14 cellular contexts compared by ENCODE assay signal in genomic region chr15:72491768-72492167, GRCh38. TPM values are rescaled to one million over a fixed set of nuclear protein-coding genes. Genes with fewer than 3 reads are reported as not detected.
DNase-seq lines count a peak whose midpoint lies in the region; ATAC-seq, FAIRE-seq and TF ChIP-seq lines count a peak whose summit lies in the region.
"Had no signal": no experiment of that assay in that cellular context is flagged by ENCODE, and none has a peak within 500 bp of the region (broad histone marks: within the 10 kb centered on the region; RNA-seq: fewer than 3 reads in every experiment).

No MANE protein-coding gene starts in this region.

- H3K9me1 ChIP-seq in K562 (ENCODE audit: control insufficient read depth, insufficient read depth, low read length): no peaks in the 10 kb centered on the region

- no peaks in the 10 kb centered on the region for H3K9me3 Mint-ChIP-seq in GM23338
- no peaks in the 10 kb centered on the region for H3K9me3 Mint-ChIP-seq in natural killer cell
- H3K9me3 Mint-ChIP-seq: activated CD4-positive, alpha-beta T cell treated with anti-CD3 and anti-CD28 coated beads, Interleukin-2, amount 10 ng/mL, durations not matched to agents 24 days and 14 days; naive B cell had no signal

- peaks cover 29% of the 10 kb centered on the region for H3K36me3 ChIP-seq in K562 (ENCODE audit: control insufficient read depth, insufficient read depth, low read length)
- no peaks in the 10 kb centered on the region for H3K36me3 ChIP-seq in left lung
- H3K36me3 ChIP-seq in GM23338 (ENCODE audit: insufficient read depth): no peaks in the 10 kb centered on the region
- no peaks in the 10 kb centered on the region for H3K36me3 ChIP-seq in hepatocyte (replicated peaks; ENCODE audit: insufficient read depth, low read depth)

- peak; percentile 26; the same call in 1 of the 3 replicates for ATAC-seq in K562
- peak; percentile 57 for ATAC-seq in left lung
- ATAC-seq in GM23338: no peak
- ATAC-seq in GM18519 (IDR thresholded peaks at IDR 0.05; ENCODE audit: low FRiP score, unreplicated experiment): no peak
- no peak for ATAC-seq in natural killer cell

- CTCF ChIA-PET in K562 (lab: Yijun Ruan, JAX; ENCODE audit: low intra/inter-chr PET ratio): no interaction called here

- no peaks in the 10 kb centered on the region for H3K27me3 ChIP-seq in K562 (ENCODE audit: control insufficient read depth in 2 of 2, insufficient read depth in 2 of 2, low read length in 2 of 2)
- no peaks in the 10 kb centered on the region for H3K27me3 ChIP-seq in left lung
- H3K27me3 ChIP-seq in GM23338 (ENCODE audit: insufficient read depth): no peaks in the 10 kb centered on the region
- no peaks in the 10 kb centered on the region for H3K27me3 ChIP-seq in hepatocyte

- TF ChIP-seq CTCF in AG10803 (conservative IDR thresholded peaks at IDR 0.05; ENCODE audit: low read length) (no peak), K562 (IDR thresholded peaks at IDR 0.05 in 2 of 3, conservative IDR thresholded peaks at IDR 0.05 in 1 of 3; ENCODE audit: insufficient read depth in 2 of 3, low read depth in 1 of 3, low read length in 3 of 3) (no peak), left lung (IDR thresholded peaks at IDR 0.05) (no peak), GM23338 (conservative IDR thresholded peaks at IDR 0.05; ENCODE audit: low read depth in 2 of 2) (no peak), hepatocyte (IDR thresholded peaks at IDR 0.05; ENCODE audit: poor library complexity) (no peak), natural killer cell (IDR thresholded peaks at IDR 0.05) (no peak)

- H3K4me3 Mint-ChIP-seq in GM23338 (no peak overlapping the region), natural killer cell (no peak overlapping the region)
- H3K4me3 Mint-ChIP-seq: activated CD4-positive, alpha-beta T cell treated with anti-CD3 and anti-CD28 coated beads, Interleukin-2, amount 10 ng/mL, durations not matched to agents 24 days and 14 days; naive B cell had no signal

- intact Hi-C loops in K562 (cut with micrococcal nuclease): no loop called here
- intact Hi-C loops in left lung (cut with DNase I): no loop called here
- intact Hi-C loops in natural killer cell (cut with micrococcal nuclease): no loop called here

- no peak for TF ChIP-seq EP300 in K562 (IDR thresholded peaks at IDR 0.05; ENCODE audit: low read length)

- H3K36me3 Mint-ChIP-seq in GM23338 (ENCODE audit: low read depth) (peaks cover 6% of the 10 kb centered on the region; the same call in 2 of the 3 replicates), natural killer cell (no peaks in the 10 kb centered on the region)

- TF ChIP-seq RAD21 in K562 (CRISPR knock-in tag; conservative IDR thresholded peaks at IDR 0.05 in 1 of 2, IDR thresholded peaks at IDR 0.05 in 1 of 2): no peak

- H3K9me3 ChIP-seq in K562 (replicated peaks; ENCODE audit: control insufficient read depth, insufficient read depth, low read depth, low read length): no peaks in the 10 kb centered on the region
- no peaks in the 10 kb centered on the region for H3K9me3 ChIP-seq in left lung
- H3K9me3 ChIP-seq in hepatocyte (ENCODE audit: low read depth): no peaks in the 10 kb centered on the region
- H3K9me3 ChIP-seq: Caco-2 had no signal

- H3K9me2 ChIP-seq in GM23338 (ENCODE audit: insufficient read depth): no peaks in the 10 kb centered on the region
- H3K9me2 ChIP-seq in hepatocyte (replicated peaks; ENCODE audit: insufficient read depth): no peaks in the 10 kb centered on the region

- BruUV-seq in K562 (replicated peaks; lab: Mats Ljungman, UMichigan): no TSS peak

- WGBS in K562 (ENCODE audit: insufficient coverage, low coverage, missing lambda C conversion rate): 32% methylated on average over 2 of the region's 2 CpGs
- 30% methylated on average over 2 of the region's 2 CpGs for WGBS in hepatocyte (ENCODE audit: low lambda C conversion rate, missing lambda C conversion rate)

- DNase-seq in AG10803 (ENCODE audit: low read depth): peak; percentile 56
- DNase-seq in HT1080 (ENCODE audit: low read depth): peak; percentile 79
- DNase-seq in K562 (ENCODE audit: extremely low read depth in 1 of 4, low spot score in 3 of 4): no peak
- no peak for DNase-seq in left lung
- DNase-seq in GM23338 (ENCODE audit: low spot score): no peak
- DNase-seq in hepatocyte (ENCODE audit: low spot score): no peak
- no peak for DNase-seq in natural killer cell
- DNase-seq: activated CD4-positive, alpha-beta T cell treated with anti-CD3 and anti-CD28 coated beads, Interleukin-2, amount 10 ng/mL, durations not matched to agents 24 days and 14 days; Caco-2; naive B cell; NCI-H446 treated with DMSO at 0.1 percent for 48 hours; SIG-M5 had no signal

- FAIRE-seq in K562 (lab: Jason Lieb, UNC): no peak
- FAIRE-seq: endometrium had no signal

- TF ChIP-seq POLR2A in K562 (conservative IDR thresholded peaks at IDR 0.05): no peak

- no peak overlapping the region for H3K9ac ChIP-seq in K562 (ENCODE audit: insufficient read depth in 1 of 2, low read depth in 2 of 2, low read length in 2 of 2)

- H3K27ac ChIP-seq in K562 (ENCODE audit: extremely low read depth, low read depth, low read length): no peak overlapping the region
- H3K27ac ChIP-seq in left lung: no peak overlapping the region
- no peak overlapping the region for H3K27ac ChIP-seq in GM23338 (ENCODE audit: low read depth)
- H3K27ac ChIP-seq in hepatocyte: no peak overlapping the region

- H3K27me3 Mint-ChIP-seq in GM23338 (ENCODE audit: insufficient read depth, low read depth, poor library complexity): no peaks in the 10 kb centered on the region
- no peaks in the 10 kb centered on the region for H3K27me3 Mint-ChIP-seq in natural killer cell (ENCODE audit: low read depth in 2 of 2)
- H3K27me3 Mint-ChIP-seq: activated CD4-positive, alpha-beta T cell treated with anti-CD3 and anti-CD28 coated beads, Interleukin-2, amount 10 ng/mL, durations not matched to agents 24 days and 14 days; naive B cell had no signal

- H3K79me2 ChIP-seq in K562 (ENCODE audit: control insufficient read depth, insufficient read depth, low read length) (peaks cover 97% of the 10 kb centered on the region), GM23338 (replicated peaks; ENCODE audit: insufficient read depth) (peaks cover 100% of the 10 kb centered on the region), hepatocyte (peaks cover 100% of the 10 kb centered on the region)

- in situ Hi-C loops in K562 (cut with MboI): no loop called here

- no peaks in the 10 kb centered on the region for H3F3A ChIP-seq in GM23338 (replicated peaks; ENCODE audit: low read depth)

- H2AFZ ChIP-seq in K562 (ENCODE audit: low read depth, low read length) (no peak overlapping the region), GM23338 (no peak overlapping the region), hepatocyte (no peak overlapping the region)

- no peak overlapping the region for H3K4me2 ChIP-seq in K562 (ENCODE audit: insufficient read depth, low read length)
- H3K4me2 ChIP-seq in GM23338: no peak overlapping the region
- H3K4me2 ChIP-seq in hepatocyte: no peak overlapping the region

- H4K20me1 ChIP-seq in K562 (replicated peaks; ENCODE audit: control insufficient read depth, insufficient read depth, low read length) (no peaks in the 10 kb centered on the region; the same call in 1 of the 2 replicates), GM23338 (replicated peaks; ENCODE audit: insufficient read depth) (peaks cover 78% of the 10 kb centered on the region), hepatocyte (ENCODE audit: insufficient read depth, poor library complexity, severe bottlenecking) (peaks cover 100% of the 10 kb centered on the region)

- H3K4me1 Mint-ChIP-seq in GM23338 (peaks cover 17% of the 10 kb centered on the region), natural killer cell (peaks cover 74 to 76% of the 10 kb centered on the region in 2 donors)

- H3K4me3 ChIP-seq in AG10803 (ENCODE audit: low read length) (no peak overlapping the region), K562 (no peak overlapping the region), left lung (no peak overlapping the region), GM23338 (no peak overlapping the region), hepatocyte (no peak overlapping the region)

- H3K4me1 ChIP-seq in K562 (replicated peaks in 1 of 2; ENCODE audit: control insufficient read depth in 2 of 2, insufficient read depth in 2 of 2, low read length in 2 of 2): no peaks in the 10 kb centered on the region; a peak in 1 of 5 replicates
- peaks cover 3 to 74% of the 10 kb centered on the region in 2 donors for H3K4me1 ChIP-seq in left lung
- H3K4me1 ChIP-seq in GM23338 (ENCODE audit: insufficient read depth): peaks cover 32% of the 10 kb centered on the region
- H3K4me1 ChIP-seq in hepatocyte (ENCODE audit: insufficient read depth): peaks cover 5% of the 10 kb centered on the region

- POLR2A ChIA-PET in K562 (lab: Yijun Ruan, JAX): interaction anchor here (1.0 to 7.3 kb wide), 3 partner anchors 11 to 17 kb away, joined by 3 to 50 read pairs (median 3); no protein-coding TSS in a partner anchor

- H3K27ac Mint-ChIP-seq in GM23338: no peak overlapping the region
- peak overlapping the region in 1 of 2 donors; percentile 57 for H3K27ac Mint-ChIP-seq in natural killer cell
- H3K27ac Mint-ChIP-seq: activated CD4-positive, alpha-beta T cell treated with anti-CD3 and anti-CD28 coated beads, Interleukin-2, amount 10 ng/mL, durations not matched to agents 24 days and 14 days had no signal

RNA-seq across cellular contexts. Expression of gene ARIH1, which starts 17.6 kb away (rescaled TPM):
- 39.8 and 50.5 TPM in 2 replicates for total RNA-seq in HT1080 (2014; rRNA removed; shearing (Covaris generic))
- 29.1 and 37.8 TPM in 2 replicates for polyA plus RNA-seq in HT1080 (2015; cell fraction: cytosol; rRNA removed)
- 57.7 and 59.5 TPM in 2 replicates for polyA plus RNA-seq in HT1080 (2015; cell fraction: nucleus; rRNA removed)
- 51.5 and 91.3 TPM in 2 replicates for total RNA-seq in K562 (2011; cell fraction: chromatin; rRNA removed; ENCODE audit: low replicate concordance)
- 18.7 and 28.0 TPM in 2 replicates for total RNA-seq in K562 (2011; cell fraction: nucleolus; rRNA removed)
- 45.0 and 57.7 TPM in 2 replicates for total RNA-seq in K562 (2011; cell fraction: nucleoplasm; rRNA removed)
- total RNA-seq in K562 (2014; rRNA removed) (38.4 and 42.3 TPM in 2 replicates), K562 (2014; rRNA removed; fragmentation: Illumina TruSeq; extraction: Trizol) (31.4 and 43.9 TPM in 2 replicates), K562 (2015; rRNA removed; fragmentation: Illumina TruSeq; extraction: Trizol) (24.0 and 28.3 TPM in 2 replicates), K562 (2021) (122 and 125 TPM in 2 replicates), left lung (100 to 1,000 TPM; 136 to 163 TPM), hepatocyte (61.6 and 62.1 TPM in 2 replicates), natural killer cell (100 to 1,000 TPM; 193 to 212 (median 212) TPM)
- polyA plus RNA-seq in K562 (2011; rRNA removed) (64.8 and 82.6 TPM in 2 replicates), K562 (2014; fragmentation: Illumina TruSeq; extraction: Trizol) (37.6 and 39.5 TPM in 2 replicates), K562 (2014; fragmentation: Nextera tagmentation; extraction: Ambion mirVana) (10 to 100 TPM; 17.7 to 18.0 TPM), K562 (2014; rRNA removed) (28.9 and 29.9 TPM in 2 replicates), GM23338 (2016; fragmentation: Nextera tagmentation; extraction: Ambion mirVana) (19.0 and 30.5 TPM in 2 replicates), hepatocyte (62.9 and 76.3 TPM in 2 replicates)
- polyA plus RNA-seq in K562 (2011; cell fraction: cytosol; rRNA removed): 12.2 and 27.9 TPM in 2 replicates
- polyA plus RNA-seq in K562 (2011; cell fraction: nucleus; rRNA removed): 65.5 and 70.4 TPM in 2 replicates
- polyA plus RNA-seq in K562 (2012): 36.4 and 57.5 TPM in 2 replicates
- 154 and 190 TPM in 2 replicates for polyA minus RNA-seq in K562 (2011; rRNA and poly(A)+ RNA removed)
- polyA minus RNA-seq in K562 (2011; cell fraction: cytosol; rRNA and poly(A)+ RNA removed): 73.1 and 92.7 TPM in 2 replicates
- polyA minus RNA-seq in K562 (2011; cell fraction: nucleus; rRNA and poly(A)+ RNA removed): 24.0 and 47.7 TPM in 2 replicates
- total RNA-seq in GM23338 (2014; rRNA removed; shearing (Covaris generic)): 48.6 and 55.3 TPM in 2 replicates

Comparison
In these comparisons a context has a peak if more than half of its experiments do, and no peak if none do; other contexts are left out.
1. DNase-seq: peak in AG10803 (single experiment) and HT1080 (single experiment); none in K562 (0 of 4), left lung (0 of 2), GM23338 (single experiment), hepatocyte (single experiment) and natural killer cell (single experiment).
2. ATAC-seq: peak in K562 (single experiment) and left lung (single experiment); none in GM23338 (single experiment), GM18519 (single experiment) and natural killer cell (0 of 3).